In the genomic region with DNA sequence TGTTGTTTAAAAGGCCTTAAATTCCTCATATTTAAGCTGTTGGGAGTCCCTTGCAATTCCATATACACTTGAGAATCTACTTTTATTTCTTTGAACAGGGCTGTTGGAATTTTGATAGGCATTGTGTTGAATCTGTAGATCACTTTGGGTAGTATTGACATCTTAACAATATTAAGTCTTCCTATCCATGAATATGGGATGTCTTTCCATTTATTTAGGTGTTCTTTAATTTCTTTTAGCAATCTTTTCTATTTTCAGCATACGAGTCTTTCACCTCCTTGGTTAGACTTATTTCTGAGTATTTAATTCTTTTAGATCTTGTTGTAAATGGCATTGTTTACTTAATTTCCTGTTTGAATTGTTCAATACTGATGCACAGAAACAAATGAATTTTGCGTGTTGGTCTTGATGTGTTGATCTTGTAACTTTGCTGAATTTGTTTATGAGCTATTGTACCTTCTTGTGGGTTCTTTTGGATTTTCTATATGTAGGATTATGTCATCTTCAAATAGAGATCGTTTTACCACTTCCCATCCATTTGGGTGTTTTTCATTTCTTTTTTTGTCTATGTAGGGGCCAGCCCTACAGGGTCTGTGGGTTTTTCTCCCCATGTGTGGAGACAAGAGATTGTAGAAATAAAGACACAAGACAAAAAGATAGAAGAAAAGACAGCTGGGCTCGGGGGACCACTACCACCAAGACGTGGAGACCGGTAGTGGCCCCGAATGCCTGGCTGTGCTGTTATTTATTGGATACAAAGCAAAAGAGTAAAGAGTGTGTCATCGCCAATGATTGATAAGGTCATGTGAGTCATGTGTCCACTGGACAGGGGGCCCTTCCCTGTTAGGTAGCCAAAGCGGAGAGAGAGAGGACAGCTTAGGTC, we compare ENCODE assay signal across 14 cellular contexts. TPM values are rescaled to one million over a fixed set of nuclear protein-coding genes. Genes with fewer than 3 reads are reported as not detected.
DNase-seq lines count a peak whose midpoint lies in the region; ATAC-seq, FAIRE-seq and TF ChIP-seq lines count a peak whose summit lies in the region.
"Had no signal": no experiment of that assay in that cellular context is flagged by ENCODE, and none has a peak within 500 bp of the region (broad histone marks: within the 10 kb centered on the region; RNA-seq: fewer than 3 reads in every experiment).

No MANE protein-coding gene starts in this region.

- peak overlapping the region; percentile 38 for H3K27ac ChIP-seq in CD4-positive, alpha-beta T cell (ENCODE audit: low read depth, low read length)
- H3K27ac ChIP-seq in kidney (ENCODE audit: low read depth in 2 of 2, low read length in 2 of 2), result no peak overlapping the region
- peak overlapping the region in 1 of 4 donors; percentile 40 for H3K27ac ChIP-seq in tibial nerve
- H3K27ac ChIP-seq in neuronal stem cell (replicated peaks; ENCODE audit: low read length), result no peak overlapping the region
- H3K27ac ChIP-seq: dorsolateral prefrontal cortex, thoracic aorta had no signal

- no peaks in the 10 kb centered on the region for H3K27me3 ChIP-seq in CD4-positive, alpha-beta T cell (ENCODE audit: control insufficient read depth, insufficient read depth, low read length)
- H3K27me3 ChIP-seq in tibial nerve (no peaks in the 10 kb centered on the region), neuronal stem cell (ENCODE audit: control insufficient read depth in 3 of 3, insufficient read depth in 3 of 3, low read depth in 1 of 3, low read length in 3 of 3) (no peaks in the 10 kb centered on the region)
- H3K27me3 ChIP-seq: dorsolateral prefrontal cortex had no signal

- no peak overlapping the region for H3K18ac ChIP-seq in neuronal stem cell (ENCODE audit: low read length)

- no peak overlapping the region for H2AFZ ChIP-seq in neuronal stem cell (ENCODE audit: low read length)

- H4K8ac ChIP-seq in neuronal stem cell (ENCODE audit: low read depth, low read length), result no peak overlapping the region

- peak overlapping the region; percentile 94 for H3K27ac Mint-ChIP-seq in CD4-positive, alpha-beta T cell
- H3K27ac Mint-ChIP-seq in T-helper 2 cell treated with Interferon-gamma antibody and Interleukin-4, amounts not matched to agents 5 μg/mL and 100 μg/mL, for 36 hours, result peak overlapping the region; percentile 96

- intact Hi-C loops in CD4-positive, alpha-beta T cell (cut with DNase I, micrococcal nuclease), result loop anchor here (1.0 to 5.0 kb wide), 4 partner anchors 18 to 100 kb away; a partner anchor contains a TSS
- intact Hi-C loops in kidney (cut with DNase I), result loop anchor here (10.0 kb wide), 1 partner anchor 132 kb away; no protein-coding TSS in a partner anchor

- H3K9ac ChIP-seq in kidney (ENCODE audit: low read length in 2 of 2) (no peak overlapping the region), neuronal stem cell (ENCODE audit: low read depth, low read length, poor library complexity) (no peak overlapping the region)

- TF ChIP-seq POLR2A in GM12891 (IDR thresholded peaks at IDR 0.05; ENCODE audit: low read depth, low read length) (no peak), tibial nerve (IDR thresholded peaks at IDR 0.05) (no peak)

- H3K79me1 ChIP-seq in neuronal stem cell (ENCODE audit: low read depth, low read length), result no peaks in the 10 kb centered on the region

- no peaks in the 10 kb centered on the region for H3K36me3 Mint-ChIP-seq in CD4-positive, alpha-beta T cell (ENCODE audit: low read depth)
- peaks cover 24% of the 10 kb centered on the region for H3K36me3 Mint-ChIP-seq in T-helper 2 cell treated with Interferon-gamma antibody and Interleukin-4, amounts not matched to agents 5 μg/mL and 100 μg/mL, for 36 hours (ENCODE audit: low read depth)

- peak overlapping the region; percentile 78 for H3K4me3 Mint-ChIP-seq in CD4-positive, alpha-beta T cell
- H3K4me3 Mint-ChIP-seq in T-helper 2 cell treated with Interferon-gamma antibody and Interleukin-4, amounts not matched to agents 5 μg/mL and 100 μg/mL, for 36 hours, result peak overlapping the region; percentile 76

- peaks cover 14% of the 10 kb centered on the region for H3K4me1 Mint-ChIP-seq in CD4-positive, alpha-beta T cell (ENCODE audit: low read depth)
- peaks cover 25% of the 10 kb centered on the region for H3K4me1 Mint-ChIP-seq in T-helper 2 cell treated with Interferon-gamma antibody and Interleukin-4, amounts not matched to agents 5 μg/mL and 100 μg/mL, for 36 hours (ENCODE audit: low read depth)

- H3K9me3 Mint-ChIP-seq in CD4-positive, alpha-beta T cell, result no peaks in the 10 kb centered on the region
- H3K9me3 Mint-ChIP-seq in T-helper 2 cell treated with Interferon-gamma antibody and Interleukin-4, amounts not matched to agents 5 μg/mL and 100 μg/mL, for 36 hours, result peaks cover 17% of the 10 kb centered on the region

- no peak overlapping the region for H3K14ac ChIP-seq in neuronal stem cell (ENCODE audit: low read length)

- H3K4ac ChIP-seq in neuronal stem cell (ENCODE audit: low read length), result no peak overlapping the region

- H4K91ac ChIP-seq in neuronal stem cell (ENCODE audit: low read depth, low read length, poor library complexity), result no peak overlapping the region

- H2BK120ac ChIP-seq in neuronal stem cell (ENCODE audit: low read depth, low read length), result no peak overlapping the region

- CTCF ChIA-PET in CD4-positive, alpha-beta T cell (lab: Charles Lee), result interaction anchor here (0.5 to 4.1 kb wide), 17 partner anchors 10 to 136 kb away, joined by 3 to 38 read pairs (median 5); a partner anchor contains a TSS

- H3K4me3 ChIP-seq in kidney (ENCODE audit: low read length in 2 of 2), result no peak overlapping the region
- H3K4me3 ChIP-seq in tibial nerve, result no peak overlapping the region
- no peak overlapping the region for H3K4me3 ChIP-seq in neuronal stem cell (ENCODE audit: low read length in 2 of 2)
- H3K4me3 ChIP-seq: dorsolateral prefrontal cortex, thoracic aorta had no signal

- H2AK5ac ChIP-seq in neuronal stem cell (ENCODE audit: low read depth, low read length), result no peak overlapping the region

- no peak overlapping the region for H2BK5ac ChIP-seq in neuronal stem cell (ENCODE audit: low read length)

- POLR2A ChIA-PET in CD4-positive, alpha-beta T cell (lab: Charles Lee), result interaction anchor here (1.1 to 6.1 kb wide), 7 partner anchors 8 to 100 kb away, joined by 3 to 48 read pairs (median 7); a partner anchor contains a TSS

- H3K9me3 ChIP-seq in CD4-positive, alpha-beta T cell (ENCODE audit: control insufficient read depth, low read length), result peaks cover 7% of the 10 kb centered on the region
- H3K9me3 ChIP-seq in kidney (ENCODE audit: control insufficient read depth in 1 of 2, low read length in 2 of 2), result peaks cover 0 to 4% of the 10 kb centered on the region in 2 donors
- peaks cover 0 to 20% (median 0%) of the 10 kb centered on the region in 4 donors for H3K9me3 ChIP-seq in tibial nerve
- H3K9me3 ChIP-seq in neuronal stem cell (replicated peaks in 1 of 2; ENCODE audit: control insufficient read depth in 2 of 2, insufficient read depth in 1 of 2, low read depth in 1 of 2, low read length in 2 of 2), result peaks cover 3 to 6% of the 10 kb centered on the region in 2 donors

- peak; percentile 81 for ATAC-seq in CD4-positive, alpha-beta T cell (ENCODE audit: poor library complexity)
- no peak for ATAC-seq in HG03280 (IDR thresholded peaks at IDR 0.05; ENCODE audit: unreplicated experiment)
- no peak for ATAC-seq in GM18909 (IDR thresholded peaks at IDR 0.05; ENCODE audit: poor library complexity, unreplicated experiment)

- H2BK15ac ChIP-seq in neuronal stem cell (ENCODE audit: low read length), result no peak overlapping the region

- no peak overlapping the region for H3K23ac ChIP-seq in neuronal stem cell (ENCODE audit: low read depth, low read length, poor library complexity)

- no peaks in the 10 kb centered on the region for H3K27me3 Mint-ChIP-seq in CD4-positive, alpha-beta T cell
- no peaks in the 10 kb centered on the region for H3K27me3 Mint-ChIP-seq in T-helper 2 cell treated with Interferon-gamma antibody and Interleukin-4, amounts not matched to agents 5 μg/mL and 100 μg/mL, for 36 hours (ENCODE audit: low read depth)

- peak; percentile 26 for FAIRE-seq in GM12891 (lab: Jason Lieb, UNC)
- FAIRE-seq in kidney (lab: Jason Lieb, UNC), result no peak
- FAIRE-seq: astrocyte, HepG2 had no signal

- no peak for TF ChIP-seq EP300 in tibial nerve (IDR thresholded peaks at IDR 0.05)

- no peak for TF ChIP-seq CTCF in CD4-positive, alpha-beta T cell (IDR thresholded peaks at IDR 0.05)
- TF ChIP-seq CTCF in kidney (IDR thresholded peaks at IDR 0.05; ENCODE audit: borderline replicate concordance, extremely low read depth, insufficient read depth), result no peak
- TF ChIP-seq CTCF in tibial nerve (IDR thresholded peaks at IDR 0.05), result no peak

- no peak overlapping the region for H3K4me2 ChIP-seq in neuronal stem cell (ENCODE audit: insufficient read depth, low read length, poor library complexity, severe bottlenecking)

- no peak overlapping the region for H2BK12ac ChIP-seq in neuronal stem cell (ENCODE audit: low read length)

- 91 to 93% methylated on average over 9 of the region's 9 CpGs for WGBS in tibial nerve, 2 donors
- WGBS in neuronal stem cell (ENCODE audit: extremely low coverage in 2 of 2, insufficient read length in 2 of 2, insufficient replicate concordance in 1 of 2), 2 donors, result no CpG with 5 or more reads among the region's 9 CpGs

- no peaks in the 10 kb centered on the region for H3K4me1 ChIP-seq in kidney (ENCODE audit: control insufficient read depth in 1 of 2, insufficient read depth in 1 of 2, low read depth in 1 of 2, low read length in 2 of 2)
- no peaks in the 10 kb centered on the region for H3K4me1 ChIP-seq in tibial nerve
- no peaks in the 10 kb centered on the region for H3K4me1 ChIP-seq in neuronal stem cell (ENCODE audit: control insufficient read depth in 2 of 2, insufficient read depth in 1 of 2, low read depth in 1 of 2, low read length in 2 of 2)

- no peak for DNase-seq in CD4-positive, alpha-beta T cell
- DNase-seq in GM12891 (ENCODE audit: insufficient read length, low spot score) (no peak), kidney (peak; percentile 28), tibial nerve (ENCODE audit: low spot score in 2 of 2) (no peak), neuronal stem cell (ENCODE audit: low spot score) (no peak)
- DNase-seq in T-helper 2 cell treated with Interferon-gamma antibody and Interleukin-4, amounts not matched to agents 5 μg/mL and 100 μg/mL, for 36 hours (ENCODE audit: low spot score), result no peak
- DNase-seq: NCI-H2171, SIG-M5 had no signal

- H3K36me3 ChIP-seq in kidney (ENCODE audit: control insufficient read depth in 1 of 2, insufficient read depth in 2 of 2, low read length in 2 of 2), result no peaks in the 10 kb centered on the region
- peaks cover 0 to 21% (median 0%) of the 10 kb centered on the region in 3 donors for H3K36me3 ChIP-seq in tibial nerve
- H3K36me3 ChIP-seq in neuronal stem cell (replicated peaks in 1 of 2; ENCODE audit: control insufficient read depth in 2 of 2, insufficient read depth in 2 of 2, low read length in 2 of 2), result no peaks in the 10 kb centered on the region
- H3K36me3 ChIP-seq: thoracic aorta had no signal

RNA-seq across cellular contexts. Expression of a gene that starts 18.2 kb away (rescaled TPM):
- total RNA-seq in CD4-positive, alpha-beta T cell, result 100 to 1,000 TPM; 132 to 148 TPM
- 97.8 TPM for polyA plus RNA-seq in GM12891 (2012; ENCODE audit: low read depth, missing spikeins)
- total RNA-seq in kidney (170 TPM), tibial nerve (100 to 1,000 TPM; 134 to 255 (median 193) TPM)
- 96.1 TPM for polyA plus RNA-seq in kidney (ENCODE audit: insufficient read depth, low read depth, low replicate concordance)
- 151 TPM for polyA plus RNA-seq in neuronal stem cell (2013, experiment 1 of 2)
- polyA plus RNA-seq in neuronal stem cell (2013, experiment 2 of 2), result 149 TPM

RNA-seq across cellular contexts. Expression of a gene that starts 22.6 kb away (rescaled TPM):
- 10 to 100 TPM; 61.5 to 63.2 TPM for total RNA-seq in CD4-positive, alpha-beta T cell
- polyA plus RNA-seq in GM12891 (2012; ENCODE audit: low read depth, missing spikeins), result 36.2 TPM
- total RNA-seq in kidney, result 75.2 TPM
- 65.0 TPM for polyA plus RNA-seq in kidney (ENCODE audit: insufficient read depth, low read depth, low replicate concordance)
- 100 to 1,000 TPM in 1 of 4 donors, 10 to 100 TPM in 3; 66.2 to 140 (median 83.2) TPM for total RNA-seq in tibial nerve
- 38.4 TPM for polyA plus RNA-seq in neuronal stem cell (2013, experiment 1 of 2)
- polyA plus RNA-seq in neuronal stem cell (2013, experiment 2 of 2), result 37.0 TPM
